ENCODE assay signal across 1 cellular context in the genomic region with DNA sequence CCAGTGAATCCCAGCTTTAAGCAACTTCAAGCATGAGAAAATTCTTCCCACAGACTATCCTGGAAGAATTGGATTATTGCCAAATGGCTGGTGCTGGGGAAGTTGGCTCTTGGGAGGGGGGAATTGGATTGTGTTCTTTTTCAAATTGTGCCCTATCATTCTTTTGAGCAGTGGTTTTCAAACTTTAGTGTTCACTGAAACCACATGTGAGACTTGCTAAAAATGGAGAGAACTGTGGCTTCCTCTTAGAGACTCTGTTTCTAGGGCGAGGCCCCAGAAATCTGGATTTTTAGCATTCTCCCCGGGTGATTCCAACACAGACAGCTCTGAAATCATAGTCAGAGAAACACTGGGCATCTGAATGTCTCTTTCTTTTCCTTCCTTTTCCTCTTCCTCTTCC.
TF ChIP-seq lines count a peak whose summit lies in the region.

No MANE protein-coding gene starts in this region.

TF ChIP-seq in SK-N-SH treated with all-trans-retinoic acid at 6 μM for 48 hours, 23 proteins besides CTCF, POLR2A, EP300 and RAD21 (continued from another document):
- TF ChIP-seq, protein P1, sequence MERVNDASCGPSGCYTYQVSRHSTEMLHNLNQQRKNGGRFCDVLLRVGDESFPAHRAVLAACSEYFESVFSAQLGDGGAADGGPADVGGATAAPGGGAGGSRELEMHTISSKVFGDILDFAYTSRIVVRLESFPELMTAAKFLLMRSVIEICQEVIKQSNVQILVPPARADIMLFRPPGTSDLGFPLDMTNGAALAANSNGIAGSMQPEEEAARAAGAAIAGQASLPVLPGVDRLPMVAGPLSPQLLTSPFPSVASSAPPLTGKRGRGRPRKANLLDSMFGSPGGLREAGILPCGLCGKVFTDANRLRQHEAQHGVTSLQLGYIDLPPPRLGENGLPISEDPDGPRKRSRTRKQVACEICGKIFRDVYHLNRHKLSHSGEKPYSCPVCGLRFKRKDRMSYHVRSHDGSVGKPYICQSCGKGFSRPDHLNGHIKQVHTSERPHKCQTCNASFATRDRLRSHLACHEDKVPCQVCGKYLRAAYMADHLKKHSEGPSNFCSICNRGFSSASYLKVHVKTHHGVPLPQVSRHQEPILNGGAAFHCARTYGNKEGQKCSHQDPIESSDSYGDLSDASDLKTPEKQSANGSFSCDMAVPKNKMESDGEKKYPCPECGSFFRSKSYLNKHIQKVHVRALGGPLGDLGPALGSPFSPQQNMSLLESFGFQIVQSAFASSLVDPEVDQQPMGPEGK (CRISPR knock-in tag; IDR thresholded peaks at IDR 0.05; ENCODE audit: borderline replicate concordance) = no peak
- TF ChIP-seq, protein P2, sequence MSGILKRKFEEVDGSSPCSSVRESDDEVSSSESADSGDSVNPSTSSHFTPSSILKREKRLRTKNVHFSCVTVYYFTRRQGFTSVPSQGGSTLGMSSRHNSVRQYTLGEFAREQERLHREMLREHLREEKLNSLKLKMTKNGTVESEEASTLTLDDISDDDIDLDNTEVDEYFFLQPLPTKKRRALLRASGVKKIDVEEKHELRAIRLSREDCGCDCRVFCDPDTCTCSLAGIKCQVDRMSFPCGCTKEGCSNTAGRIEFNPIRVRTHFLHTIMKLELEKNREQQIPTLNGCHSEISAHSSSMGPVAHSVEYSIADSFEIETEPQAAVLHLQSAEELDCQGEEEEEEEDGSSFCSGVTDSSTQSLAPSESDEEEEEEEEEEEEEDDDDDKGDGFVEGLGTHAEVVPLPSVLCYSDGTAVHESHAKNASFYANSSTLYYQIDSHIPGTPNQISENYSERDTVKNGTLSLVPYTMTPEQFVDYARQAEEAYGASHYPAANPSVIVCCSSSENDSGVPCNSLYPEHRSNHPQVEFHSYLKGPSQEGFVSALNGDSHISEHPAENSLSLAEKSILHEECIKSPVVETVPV (CRISPR knock-in tag; IDR thresholded peaks at IDR 0.05) = no peak
- no peak for TF ChIP-seq OSR1 (CRISPR knock-in tag; IDR thresholded peaks at IDR 0.05)
- TF ChIP-seq TOX (CRISPR knock-in tag; IDR thresholded peaks at IDR 0.05; ENCODE audit: borderline replicate concordance) = no peak
- TF ChIP-seq GLIS3 (CRISPR knock-in tag; IDR thresholded peaks at IDR 0.05) = no peak
- TF ChIP-seq ZFP30 (CRISPR knock-in tag; IDR thresholded peaks at IDR 0.05) = no peak
- no peak for TF ChIP-seq ZNF70 (CRISPR knock-in tag; IDR thresholded peaks at IDR 0.05)
- TF ChIP-seq CSDC2 (CRISPR knock-in tag; IDR thresholded peaks at IDR 0.05) = no peak
